21 cellular contexts compared by ENCODE assay signal in genomic region chr17:30761058-30761457, GRCh38.
DNase-seq lines count a peak whose midpoint lies in the region; ATAC-seq and TF ChIP-seq lines count a peak whose summit lies in the region.
"Had no signal": no experiment of that assay in that cellular context is flagged by ENCODE, and none has a peak within 500 bp of the region (broad histone marks: within the 10 kb centered on the region; RNA-seq: fewer than 3 reads in every experiment).

No MANE protein-coding gene starts in this region.

- no TSS peak for BruUV-seq in IMR-90 (replicated peaks; lab: Mats Ljungman, UMichigan)

- H4K8ac ChIP-seq in IMR-90 (ENCODE audit: low read depth in 2 of 2, low read length in 2 of 2), result no peak overlapping the region

- peak overlapping the region; percentile 16 for H3K27ac Mint-ChIP-seq in activated naive CD8-positive, alpha-beta T cell treated with anti-CD3 and anti-CD28 coated beads, Interleukin-2, amount 10 ng/mL, durations not matched to agents 7 days and 5 days
- no peak overlapping the region for H3K27ac Mint-ChIP-seq in activated naive CD8-positive, alpha-beta T cell treated with anti-CD3 and anti-CD28 coated beads for 36 hours
- peak overlapping the region; percentile 48 for H3K27ac Mint-ChIP-seq in activated T-helper 1 cell treated with anti-CD3 and anti-CD28 coated beads, Interleukin-12 subunit alpha, Interleukin-12 subunit beta, Interleukin-2, Interleukin-4 antibody, amounts not matched to agents 30 ng/mL and 10 ng/mL and 1 ng/mL, durations not matched to agents 14 hours and 24 hours and 36 hours

- H3K4ac ChIP-seq in IMR-90 (ENCODE audit: low read depth, low read length), result no peak overlapping the region

- H3K27ac ChIP-seq in IMR-90 (ENCODE audit: insufficient read depth, low read length), result no peak overlapping the region
- H3K27ac ChIP-seq: HL-60, SJSA1 had no signal

- no peak overlapping the region for H4K5ac ChIP-seq in IMR-90 (ENCODE audit: low read depth, low read length)

- H3K27me3 ChIP-seq in IMR-90 (ENCODE audit: control insufficient read depth, insufficient read depth, low read length), result no peaks in the 10 kb centered on the region
- H3K27me3 ChIP-seq: SJSA1 had no signal

- H4K20me1 ChIP-seq in IMR-90 (ENCODE audit: insufficient read depth, low read length), result no peaks in the 10 kb centered on the region

- ATAC-seq in activated naive CD8-positive, alpha-beta T cell treated with anti-CD3 and anti-CD28 coated beads, Interleukin-2, amount 10 ng/mL, durations not matched to agents 7 days and 5 days (ENCODE audit: low read depth), result no peak
- ATAC-seq in IMR-90 (ENCODE audit: low read depth) (no peak), GM18511 (IDR thresholded peaks at IDR 0.05; ENCODE audit: unreplicated experiment) (no peak), HG02763 (IDR thresholded peaks at IDR 0.05; ENCODE audit: unreplicated experiment) (no peak)
- ATAC-seq: Right ventricle myocardium inferior had no signal

- H3K27me3 Mint-ChIP-seq in activated naive CD8-positive, alpha-beta T cell treated with anti-CD3 and anti-CD28 coated beads, Interleukin-2, amount 10 ng/mL, durations not matched to agents 7 days and 5 days, result no peaks in the 10 kb centered on the region
- H3K27me3 Mint-ChIP-seq in activated naive CD8-positive, alpha-beta T cell treated with anti-CD3 and anti-CD28 coated beads for 36 hours, result no peaks in the 10 kb centered on the region
- no peaks in the 10 kb centered on the region for H3K27me3 Mint-ChIP-seq in activated T-helper 1 cell treated with anti-CD3 and anti-CD28 coated beads, Interleukin-12 subunit alpha, Interleukin-12 subunit beta, Interleukin-2, Interleukin-4 antibody, amounts not matched to agents 30 ng/mL and 10 ng/mL and 1 ng/mL, durations not matched to agents 14 hours and 24 hours and 36 hours (ENCODE audit: insufficient read depth)
- H3K27me3 Mint-ChIP-seq: CD4-positive, CD25-positive, alpha-beta regulatory T cell had no signal

- peaks cover 24% of the 10 kb centered on the region for H3K36me3 ChIP-seq in IMR-90 (ENCODE audit: control insufficient read depth, insufficient read depth, low read length)
- H3K36me3 ChIP-seq: SJSA1 had no signal

- no peak for DNase-seq in activated naive CD8-positive, alpha-beta T cell treated with anti-CD3 and anti-CD28 coated beads, Interleukin-2, amount 10 ng/mL, durations not matched to agents 7 days and 5 days
- DNase-seq in activated naive CD8-positive, alpha-beta T cell treated with anti-CD3 and anti-CD28 coated beads for 36 hours, result no peak
- DNase-seq in IMR-90 (no peak), anterior cingulate cortex (lab: John Stamatoyannopoulos, UW) (no peak)
- no peak for DNase-seq in activated T-helper 1 cell treated with anti-CD3 and anti-CD28 coated beads, Interleukin-12 subunit alpha, Interleukin-12 subunit beta, Interleukin-2, Interleukin-4 antibody, amounts not matched to agents 30 ng/mL and 10 ng/mL and 1 ng/mL, durations not matched to agents 14 hours and 24 hours and 36 hours (ENCODE audit: low spot score)
- DNase-seq: Caco-2; CD4-positive, CD25-positive, alpha-beta regulatory T cell; DMS 273 treated with DMSO at 0.1 percent for 48 hours; DMS79 treated with DMSO at 0.1 percent for 48 hours; H7; NCI-H1105 treated with DMSO at 0.1 percent for 48 hours; NCI-H2081 treated with DMSO at 0.1 percent for 48 hours; NCI-H2171 treated with DMSO at 0.1 percent for 48 hours; NCI-H446; NCI-H526; OCI-M1 had no signal

- H3K9me3 Mint-ChIP-seq in activated naive CD8-positive, alpha-beta T cell treated with anti-CD3 and anti-CD28 coated beads, Interleukin-2, amount 10 ng/mL, durations not matched to agents 7 days and 5 days, result no peaks in the 10 kb centered on the region
- no peaks in the 10 kb centered on the region for H3K9me3 Mint-ChIP-seq in activated naive CD8-positive, alpha-beta T cell treated with anti-CD3 and anti-CD28 coated beads for 36 hours
- no peaks in the 10 kb centered on the region for H3K9me3 Mint-ChIP-seq in activated T-helper 1 cell treated with anti-CD3 and anti-CD28 coated beads, Interleukin-12 subunit alpha, Interleukin-12 subunit beta, Interleukin-2, Interleukin-4 antibody, amounts not matched to agents 30 ng/mL and 10 ng/mL and 1 ng/mL, durations not matched to agents 14 hours and 24 hours and 36 hours
- H3K9me3 Mint-ChIP-seq: CD4-positive, CD25-positive, alpha-beta regulatory T cell had no signal

- TF ChIP-seq CTCF in IMR-90 (conservative IDR thresholded peaks at IDR 0.05; ENCODE audit: low read depth, low read length), result no peak

- in situ Hi-C loops in IMR-90 (cut with MboI; ENCODE audit: low sequenced_read_pairs), result no loop called here

- no peaks in the 10 kb centered on the region for H3K9me1 ChIP-seq in IMR-90 (ENCODE audit: insufficient read depth, low read length)

- no peak overlapping the region for H3K4me2 ChIP-seq in IMR-90 (ENCODE audit: low read depth, low read length)

- POLR2A ChIA-PET in activated naive CD8-positive, alpha-beta T cell treated with anti-CD3 and anti-CD28 coated beads, Interleukin-2, amount 10 ng/mL, durations not matched to agents 7 days and 5 days (lab: Charles Lee), result no interaction called here
- POLR2A ChIA-PET in IMR-90 (lab: Charles Lee; ENCODE audit: unreplicated experiment), result no interaction called here

- H3K18ac ChIP-seq in IMR-90 (ENCODE audit: low read depth, low read length), result no peak overlapping the region

- H2BK20ac ChIP-seq in IMR-90 (ENCODE audit: low read depth, low read length), result no peak overlapping the region

- H3K4me3 ChIP-seq in IMR-90 (ENCODE audit: insufficient read depth, low read depth, low read length), result no peak overlapping the region
- H3K4me3 ChIP-seq: SJSA1 had no signal

- H2AK5ac ChIP-seq in IMR-90 (ENCODE audit: low read depth, low read length), result no peak overlapping the region

- H3K9me3 ChIP-seq in IMR-90 (ENCODE audit: control insufficient read depth, insufficient read depth, low read length), result no peaks in the 10 kb centered on the region
- H3K9me3 ChIP-seq: Caco-2, SJSA1 had no signal

- no peak overlapping the region for H3K56ac ChIP-seq in IMR-90 (ENCODE audit: extremely low read depth, insufficient read depth, low read length)

- no peak overlapping the region for H2BK15ac ChIP-seq in IMR-90 (ENCODE audit: low read depth, low read length)

- dilution Hi-C loops in IMR-90 (cut with HindIII; ENCODE audit: low sequenced_read_pairs, unreplicated experiment), result no loop called here

- no peak overlapping the region for H3K9ac ChIP-seq in IMR-90 (ENCODE audit: low read depth, low read length)

- no peak overlapping the region for H3K14ac ChIP-seq in IMR-90 (replicated peaks; ENCODE audit: low read depth, low read length)

- no peak overlapping the region for H3K23ac ChIP-seq in IMR-90 (ENCODE audit: low read depth, low read length)

- peaks cover 5 to 24% of the 10 kb centered on the region in 2 experiments; a peak in 3 of 4 replicates for H3K79me1 ChIP-seq in IMR-90 (ENCODE audit: low read depth in 1 of 2, low read length in 2 of 2)

- intact Hi-C loops in IMR-90 (cut with micrococcal nuclease), result no loop called here
- intact Hi-C loops in activated T-helper 1 cell treated with anti-CD3 and anti-CD28 coated beads, Interleukin-12 subunit alpha, Interleukin-12 subunit beta, Interleukin-2, Interleukin-4 antibody, amounts not matched to agents 30 ng/mL and 10 ng/mL and 1 ng/mL, durations not matched to agents 14 hours and 24 hours and 36 hours (cut with micrococcal nuclease), result no loop called here

- H2AK9ac ChIP-seq in IMR-90 (replicated peaks; ENCODE audit: low read depth, low read length, poor library complexity), result no peak overlapping the region

- H3K4me1 Mint-ChIP-seq in activated naive CD8-positive, alpha-beta T cell treated with anti-CD3 and anti-CD28 coated beads, Interleukin-2, amount 10 ng/mL, durations not matched to agents 7 days and 5 days, result peaks cover 4% of the 10 kb centered on the region
- H3K4me1 Mint-ChIP-seq in activated naive CD8-positive, alpha-beta T cell treated with anti-CD3 and anti-CD28 coated beads for 36 hours, result peaks cover 4% of the 10 kb centered on the region
- H3K4me1 Mint-ChIP-seq in activated T-helper 1 cell treated with anti-CD3 and anti-CD28 coated beads, Interleukin-12 subunit alpha, Interleukin-12 subunit beta, Interleukin-2, Interleukin-4 antibody, amounts not matched to agents 30 ng/mL and 10 ng/mL and 1 ng/mL, durations not matched to agents 14 hours and 24 hours and 36 hours (ENCODE audit: low read depth), result peaks cover 10% of the 10 kb centered on the region

- H3K4me3 Mint-ChIP-seq in activated naive CD8-positive, alpha-beta T cell treated with anti-CD3 and anti-CD28 coated beads, Interleukin-2, amount 10 ng/mL, durations not matched to agents 7 days and 5 days, result no peak overlapping the region
- no peak overlapping the region for H3K4me3 Mint-ChIP-seq in activated naive CD8-positive, alpha-beta T cell treated with anti-CD3 and anti-CD28 coated beads for 36 hours
- H3K4me3 Mint-ChIP-seq in activated T-helper 1 cell treated with anti-CD3 and anti-CD28 coated beads, Interleukin-12 subunit alpha, Interleukin-12 subunit beta, Interleukin-2, Interleukin-4 antibody, amounts not matched to agents 30 ng/mL and 10 ng/mL and 1 ng/mL, durations not matched to agents 14 hours and 24 hours and 36 hours, result no peak overlapping the region
- H3K4me3 Mint-ChIP-seq: CD4-positive, CD25-positive, alpha-beta regulatory T cell had no signal

- no peak overlapping the region for H2AFZ ChIP-seq in IMR-90 (replicated peaks; ENCODE audit: low read length, poor library complexity)

- no peak for TF ChIP-seq RAD21 in IMR-90 (IDR thresholded peaks at IDR 0.05; ENCODE audit: low read length)

- no peaks in the 10 kb centered on the region for H3K4me1 ChIP-seq in IMR-90 (ENCODE audit: control insufficient read depth, insufficient read depth, low read length)
- H3K4me1 ChIP-seq: Caco-2, SJSA1 had no signal

- no peak overlapping the region for H2BK120ac ChIP-seq in IMR-90 (ENCODE audit: low read depth, low read length)

- peaks cover 17% of the 10 kb centered on the region for H3K36me3 Mint-ChIP-seq in activated naive CD8-positive, alpha-beta T cell treated with anti-CD3 and anti-CD28 coated beads, Interleukin-2, amount 10 ng/mL, durations not matched to agents 7 days and 5 days
- peaks cover 24% of the 10 kb centered on the region for H3K36me3 Mint-ChIP-seq in activated naive CD8-positive, alpha-beta T cell treated with anti-CD3 and anti-CD28 coated beads for 36 hours
- peaks cover 6% of the 10 kb centered on the region for H3K36me3 Mint-ChIP-seq in activated T-helper 1 cell treated with anti-CD3 and anti-CD28 coated beads, Interleukin-12 subunit alpha, Interleukin-12 subunit beta, Interleukin-2, Interleukin-4 antibody, amounts not matched to agents 30 ng/mL and 10 ng/mL and 1 ng/mL, durations not matched to agents 14 hours and 24 hours and 36 hours (ENCODE audit: low read depth)

- no peak overlapping the region for H2BK5ac ChIP-seq in IMR-90 (ENCODE audit: low read depth, low read length, poor library complexity, severe bottlenecking)

- no peak for TF ChIP-seq POLR2A in IMR-90 (IDR thresholded peaks at IDR 0.05; ENCODE audit: low read depth, low read length)

- no peak overlapping the region for H4K91ac ChIP-seq in IMR-90 (ENCODE audit: insufficient read depth, low read depth, low read length)

- CTCF ChIA-PET in IMR-90 (lab: Yijun Ruan, JAX), result no interaction called here

TF ChIP-seq in IMR-90, 13 proteins besides CTCF, POLR2A, EP300 and RAD21:
- peak; percentile 53; the same call in 1 of the 2 replicates for TF ChIP-seq CEBPB (IDR thresholded peaks at IDR 0.05; ENCODE audit: low read depth, low read length)
- TF ChIP-seq RCOR1 (IDR thresholded peaks at IDR 0.05; ENCODE audit: insufficient replicate concordance, low read length), result no peak
